Comparison of ENCODE assay signal across 8 cellular contexts in the genomic region with DNA sequence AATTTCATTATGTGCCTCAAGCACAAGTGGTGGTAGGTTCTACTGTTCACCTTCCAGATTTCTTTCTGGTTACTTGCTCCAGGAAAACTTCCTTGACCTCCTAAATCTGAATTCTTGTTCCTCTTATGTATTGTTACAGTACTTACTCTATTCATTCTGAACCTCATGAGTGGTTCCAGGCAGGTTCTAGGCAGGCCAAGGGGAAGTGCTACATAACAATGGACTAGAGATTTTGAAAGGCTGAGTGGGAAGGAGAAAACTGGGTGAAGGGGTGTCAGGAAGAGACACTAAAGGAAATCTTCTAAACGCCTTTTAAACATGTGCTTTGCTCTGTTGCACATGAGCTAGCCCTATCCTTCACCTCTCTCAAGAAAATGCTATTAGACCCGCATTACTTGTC. TPM values are rescaled to one million over a fixed set of nuclear protein-coding genes. Genes with fewer than 3 reads are reported as not detected.
A peak's percentile ranks its signal among the peaks of the same experiment; 100 is the strongest.
DNase-seq lines count a peak whose midpoint lies in the region; ATAC-seq and TF ChIP-seq lines count a peak whose summit lies in the region.

No MANE protein-coding gene starts in this region.

- H3K36me3 ChIP-seq in DOHH2 (ENCODE audit: control insufficient read depth, low read length) (peaks cover 53% of the 10 kb centered on the region), colonic mucosa (peaks cover 4% of the 10 kb centered on the region)

- peaks cover 2% of the 10 kb centered on the region; the same call in 1 of the 2 replicates for H3F3A ChIP-seq in DOHH2 (ENCODE audit: control insufficient read depth, insufficient read depth)

- peak overlapping the region; percentile 86 for H3K27ac ChIP-seq in DOHH2 (ENCODE audit: low read depth, low read length)
- peak overlapping the region; percentile 0 for H3K27ac ChIP-seq in colonic mucosa

- H3K4me1 ChIP-seq in DOHH2 (ENCODE audit: control insufficient read depth, low read length) (peaks cover 17% of the 10 kb centered on the region), colonic mucosa (no peaks in the 10 kb centered on the region)

- peaks cover 36% of the 10 kb centered on the region for H3K4me1 Mint-ChIP-seq in nephron progenitor cell

- H3K9ac ChIP-seq in colonic mucosa (ENCODE audit: low read depth in 2 of 2, low read length in 2 of 2) = peak overlapping the region in 1 of 2 donors; percentile 76

- no peak for ATAC-seq in GM18907 (IDR thresholded peaks at IDR 0.05; ENCODE audit: unreplicated experiment)

- H3K9me2 ChIP-seq in DOHH2 (replicated peaks; ENCODE audit: control insufficient read depth, low read length) = no peaks in the 10 kb centered on the region

- H3K4me3 Mint-ChIP-seq in nephron progenitor cell = peak overlapping the region; percentile 93

- H4K20me1 ChIP-seq in DOHH2 (ENCODE audit: control insufficient read depth, insufficient read depth, low read depth, low read length) = no peaks in the 10 kb centered on the region

- intact Hi-C loops in colonic mucosa (cut with DNase I) = no loop called here

- no peaks in the 10 kb centered on the region for H3K9me3 Mint-ChIP-seq in nephron progenitor cell

- H3K27me3 ChIP-seq in DOHH2 (ENCODE audit: control insufficient read depth, low read length) (no peaks in the 10 kb centered on the region), colonic mucosa (no peaks in the 10 kb centered on the region)

- H3K27ac Mint-ChIP-seq in nephron progenitor cell = peak overlapping the region; percentile 83

- H3K4me3 ChIP-seq in DOHH2 (ENCODE audit: low read length) (peak overlapping the region; percentile 88), colonic mucosa (peak overlapping the region; percentile 92)

- H3K4me2 ChIP-seq in DOHH2 (ENCODE audit: low read length) = peak overlapping the region; percentile 93

- no peak for TF ChIP-seq CTCF in DOHH2 (IDR thresholded peaks at IDR 0.05; ENCODE audit: low read depth, low read length, poor library complexity, severe bottlenecking)
- TF ChIP-seq CTCF in colonic mucosa (IDR thresholded peaks at IDR 0.05) = no peak
- TF ChIP-seq CTCF in nephron progenitor cell (IDR thresholded peaks at IDR 0.05) = no peak

- peaks cover 40% of the 10 kb centered on the region for H3K36me3 Mint-ChIP-seq in nephron progenitor cell (ENCODE audit: low read depth)

- H3K27me3 Mint-ChIP-seq in nephron progenitor cell (ENCODE audit: low read depth, poor library complexity) = no peaks in the 10 kb centered on the region

- DNase-seq in MV-4-11 (lab: John Stamatoyannopoulos, UW) (peak; percentile 31), colonic mucosa (no peak), nephron progenitor cell (no peak), NCI-H748 treated with DMSO at 0.1 percent for 48 hours (lab: John Stamatoyannopoulos, UW) (no peak), NAMALWA (ENCODE audit: low spot score) (no peak)
- no peak for DNase-seq in stimulated activated CD8-positive, alpha-beta memory T cell treated with anti-CD3 and anti-CD28 coated beads, Interleukin-4, amount 100 ng/mL, for 48 hours

- H3K9me3 ChIP-seq in DOHH2 (ENCODE audit: control insufficient read depth, insufficient read depth, low read length) (no peaks in the 10 kb centered on the region), colonic mucosa (no peaks in the 10 kb centered on the region)

- H3K79me2 ChIP-seq in DOHH2 (ENCODE audit: control insufficient read depth, low read length) = peaks cover 39% of the 10 kb centered on the region

RNA-seq across cellular contexts. Expression of a gene that starts 1.6 kb away (rescaled TPM):
- total RNA-seq in colonic mucosa = 10 to 100 TPM; 14.1 to 28.0 TPM
